8 cellular contexts compared by ENCODE assay signal in genomic region chrX:54639346-54640102, GRCh38.
DNase-seq lines count a peak whose midpoint lies in the region; ATAC-seq and FAIRE-seq lines count a peak whose summit lies in the region.

No MANE protein-coding gene starts in this region.

- peak overlapping the region; percentile 46 for H3K4me2 ChIP-seq in BLaER1

- no peaks in the 10 kb centered on the region for H3K36me3 ChIP-seq in BLaER1

- H3K9ac ChIP-seq in BLaER1: peak overlapping the region; percentile 81

- ATAC-seq in GM19324 (IDR thresholded peaks at IDR 0.05; ENCODE audit: low FRiP score, unreplicated experiment) (peak; percentile 94), HG03460 (IDR thresholded peaks at IDR 0.05; ENCODE audit: unreplicated experiment) (peak; percentile 89)

- DNase-seq in NCI-H524 (lab: John Stamatoyannopoulos, UW): peak; percentile 97 to 98
- peak; percentile 94 for DNase-seq in activated CD4-positive, alpha-beta T cell treated with anti-CD3 and anti-CD28 coated beads for 4 hours
- DNase-seq in kidney tubule cell (ENCODE audit: low spot score): peak; percentile 96
- peak; percentile 74 to 75 for DNase-seq in stimulated activated CD4-positive, alpha-beta T cell treated with anti-CD3 and anti-CD28 coated beads, Interleukin-1b, Interleukin-23, amount 100 ng/mL, for 1 hour (ENCODE audit: low read depth in 2 of 2)

- no peaks in the 10 kb centered on the region for H4K20me1 ChIP-seq in BLaER1

- peak overlapping the region; percentile 89 for H3K27ac ChIP-seq in BLaER1

- H3K27me3 ChIP-seq in BLaER1: peaks cover 52% of the 10 kb centered on the region

- peak overlapping the region; percentile 64 for H3K4me3 ChIP-seq in BLaER1

- H3K4me1 ChIP-seq in BLaER1: peaks cover 17% of the 10 kb centered on the region

- peak; percentile 93 for FAIRE-seq in colon (lab: Jason Lieb, UNC)

- peaks cover 11% of the 10 kb centered on the region for H3K9me3 ChIP-seq in BLaER1

Comparison
In these comparisons a context has a peak if more than half of its experiments do, and no peak if none do; other contexts are left out.
1. Peak in every context shown above with its lines: DNase-seq, ATAC-seq, H3K4me3 ChIP-seq and H3K27ac ChIP-seq.